22 cellular contexts compared by ENCODE assay signal in the genomic region with DNA sequence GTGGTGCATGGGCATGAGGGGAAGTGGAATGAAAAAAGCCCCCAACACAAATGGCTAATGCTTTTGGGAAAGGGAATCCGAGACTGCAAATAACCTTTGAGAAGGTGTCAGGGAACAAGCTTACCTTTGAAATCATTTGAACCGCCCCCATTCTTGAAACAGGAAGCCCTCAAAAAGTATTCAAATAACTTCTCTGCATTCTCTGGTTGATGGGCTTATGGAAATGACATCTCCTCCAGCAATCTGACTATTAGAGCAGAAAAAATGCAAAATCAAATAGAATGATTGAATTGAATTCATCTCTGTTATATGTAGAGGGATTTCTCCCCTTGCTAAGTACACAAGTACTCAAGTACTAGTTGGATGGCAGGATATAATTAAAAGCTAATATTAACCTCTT.
DNase-seq lines count a peak whose midpoint lies in the region; ATAC-seq and TF ChIP-seq lines count a peak whose summit lies in the region.
"Had no signal": no experiment of that assay in that cellular context is flagged by ENCODE, and none has a peak within 500 bp of the region (broad histone marks: within the 10 kb centered on the region; RNA-seq: fewer than 3 reads in every experiment).

No MANE protein-coding gene starts in this region.

- no peak overlapping the region for H4K91ac ChIP-seq in IMR-90 (ENCODE audit: insufficient read depth, low read depth, low read length)

- H3K18ac ChIP-seq in IMR-90 (ENCODE audit: low read depth, low read length) = no peak overlapping the region

- no peak overlapping the region for H3K4me3 Mint-ChIP-seq in stimulated activated naive CD8-positive, alpha-beta T cell treated with anti-CD3 and anti-CD28 coated beads, Interleukin-15, amount 100 ng/mL, for 72 hours
- H3K4me3 Mint-ChIP-seq: B cell; CD4-positive, CD25-positive, alpha-beta regulatory T cell; CD8-positive, alpha-beta T cell; HFFc6 had no signal

- no peaks in the 10 kb centered on the region for H3K4me1 Mint-ChIP-seq in stimulated activated naive CD8-positive, alpha-beta T cell treated with anti-CD3 and anti-CD28 coated beads, Interleukin-15, amount 100 ng/mL, for 72 hours
- H3K4me1 Mint-ChIP-seq: CD4-positive, CD25-positive, alpha-beta regulatory T cell had no signal

- no peak overlapping the region; the same call in 1 of the 2 replicates for H4K5ac ChIP-seq in IMR-90 (ENCODE audit: low read depth, low read length)

- dilution Hi-C loops in IMR-90 (cut with HindIII; ENCODE audit: low sequenced_read_pairs, unreplicated experiment) = no loop called here

- H3K4ac ChIP-seq in IMR-90 (ENCODE audit: low read depth, low read length) = no peak overlapping the region; the same call in 1 of the 2 replicates

- no peaks in the 10 kb centered on the region for H3K9me3 Mint-ChIP-seq in stimulated activated naive CD8-positive, alpha-beta T cell treated with anti-CD3 and anti-CD28 coated beads, Interleukin-15, amount 100 ng/mL, for 72 hours
- H3K9me3 Mint-ChIP-seq: CD4-positive, CD25-positive, alpha-beta regulatory T cell; CD8-positive, alpha-beta T cell; HFFc6 had no signal

- H3K9ac ChIP-seq in IMR-90 (ENCODE audit: low read depth, low read length) = no peak overlapping the region
- H3K9ac ChIP-seq: BLaER1 had no signal

- in situ Hi-C loops in IMR-90 (cut with MboI; ENCODE audit: low sequenced_read_pairs) = no loop called here

- no peaks in the 10 kb centered on the region for H3K79me1 ChIP-seq in IMR-90 (ENCODE audit: low read depth in 1 of 2, low read length in 2 of 2)

- peak overlapping the region; percentile 46; the same call in 1 of the 2 replicates for H2BK20ac ChIP-seq in IMR-90 (ENCODE audit: low read depth, low read length)

- H3K9me2 ChIP-seq in DOHH2 (replicated peaks; ENCODE audit: control insufficient read depth, low read length) = no peaks in the 10 kb centered on the region

- H3K4me1 ChIP-seq in DOHH2 (ENCODE audit: control insufficient read depth, low read length) (peaks cover 7% of the 10 kb centered on the region), IMR-90 (ENCODE audit: control insufficient read depth, insufficient read depth, low read length) (peaks cover 14% of the 10 kb centered on the region)
- H3K4me1 ChIP-seq: BLaER1, Caco-2, HAP-1 had no signal

- H3K9me3 ChIP-seq in DOHH2 (ENCODE audit: control insufficient read depth, insufficient read depth, low read length) = no peaks in the 10 kb centered on the region
- no peaks in the 10 kb centered on the region for H3K9me3 ChIP-seq in IMR-90 (ENCODE audit: control insufficient read depth, insufficient read depth, low read length)
- H3K9me3 ChIP-seq: BLaER1, Caco-2, HAP-1 had no signal

- WGBS in IMR-90 (ENCODE audit: extremely low coverage in 2 of 2, insufficient read length in 1 of 2), 2 experiments = no CpG with 5 or more reads among the region's 2 CpGs

- H2AFZ ChIP-seq in IMR-90 (replicated peaks; ENCODE audit: low read length, poor library complexity) = no peak overlapping the region

- CTCF ChIA-PET in IMR-90 (lab: Yijun Ruan, JAX) = interaction anchor here (1.0 to 1.1 kb wide), 2 partner anchors 15 to 24 kb away, joined by 3 read pairs; no protein-coding TSS in a partner anchor

- H3K27ac ChIP-seq in DOHH2 (ENCODE audit: low read depth, low read length) (no peak overlapping the region), IMR-90 (ENCODE audit: insufficient read depth, low read length) (no peak overlapping the region)
- H3K27ac ChIP-seq: 22Rv1, BLaER1, C4-2B had no signal

- intact Hi-C loops in IMR-90 (cut with micrococcal nuclease) = no loop called here

- no peak overlapping the region for H2BK15ac ChIP-seq in IMR-90 (ENCODE audit: low read depth, low read length)

- no peaks in the 10 kb centered on the region for H3K79me2 ChIP-seq in DOHH2 (ENCODE audit: control insufficient read depth, low read length)

- H3K36me3 ChIP-seq in DOHH2 (ENCODE audit: control insufficient read depth, low read length) (no peaks in the 10 kb centered on the region), IMR-90 (ENCODE audit: control insufficient read depth, insufficient read depth, low read length) (no peaks in the 10 kb centered on the region)
- H3K36me3 ChIP-seq: BLaER1, HAP-1 had no signal

- no peak overlapping the region for H3K27ac Mint-ChIP-seq in stimulated activated naive CD8-positive, alpha-beta T cell treated with anti-CD3 and anti-CD28 coated beads, Interleukin-15, amount 100 ng/mL, for 72 hours
- H3K27ac Mint-ChIP-seq: B cell; CD4-positive, CD25-positive, alpha-beta regulatory T cell; CD8-positive, alpha-beta T cell; HFFc6 had no signal

- no peak overlapping the region for H2AK5ac ChIP-seq in IMR-90 (ENCODE audit: low read depth, low read length)

- TF ChIP-seq POLR2A in IMR-90 (IDR thresholded peaks at IDR 0.05; ENCODE audit: low read depth, low read length) = no peak

- H3K23ac ChIP-seq in IMR-90 (ENCODE audit: low read depth, low read length) = no peak overlapping the region

- H3K27me3 Mint-ChIP-seq in stimulated activated naive CD8-positive, alpha-beta T cell treated with anti-CD3 and anti-CD28 coated beads, Interleukin-15, amount 100 ng/mL, for 72 hours = peaks cover 12% of the 10 kb centered on the region
- H3K27me3 Mint-ChIP-seq: B cell had no signal

- no peak overlapping the region for H3K14ac ChIP-seq in IMR-90 (replicated peaks; ENCODE audit: low read depth, low read length)

- no peak for TF ChIP-seq RAD21 in IMR-90 (IDR thresholded peaks at IDR 0.05; ENCODE audit: low read length)

- peaks cover 14% of the 10 kb centered on the region; the same call in 1 of the 2 replicates for H3K9me1 ChIP-seq in IMR-90 (ENCODE audit: insufficient read depth, low read length)

- H3K27me3 ChIP-seq in DOHH2 (ENCODE audit: control insufficient read depth, low read length) (no peaks in the 10 kb centered on the region), IMR-90 (ENCODE audit: control insufficient read depth, insufficient read depth, low read length) (no peaks in the 10 kb centered on the region)
- H3K27me3 ChIP-seq: BLaER1 had no signal

- ATAC-seq in IMR-90 (ENCODE audit: low read depth) (no peak), GM19452 (IDR thresholded peaks at IDR 0.05; ENCODE audit: unreplicated experiment) (no peak)
- ATAC-seq in stimulated activated naive CD8-positive, alpha-beta T cell treated with anti-CD3 and anti-CD28 coated beads, Interleukin-15, amount 100 ng/mL, for 72 hours = no peak
- ATAC-seq: CD8-positive, alpha-beta T cell; GM12878 had no signal

- POLR2A ChIA-PET in IMR-90 (lab: Charles Lee; ENCODE audit: unreplicated experiment) = interaction anchor here (0.9 kb wide), 1 partner anchor 8 kb away, joined by 3 read pairs; no protein-coding TSS in a partner anchor

- TF ChIP-seq CTCF in DOHH2 (IDR thresholded peaks at IDR 0.05; ENCODE audit: low read depth, low read length, poor library complexity, severe bottlenecking) (no peak), IMR-90 (conservative IDR thresholded peaks at IDR 0.05; ENCODE audit: low read depth, low read length) (no peak)

- no peak overlapping the region for H3K4me3 ChIP-seq in DOHH2 (ENCODE audit: low read length)
- no peak overlapping the region for H3K4me3 ChIP-seq in IMR-90 (ENCODE audit: insufficient read depth, low read depth, low read length)
- H3K4me3 ChIP-seq: BLaER1, GM12878, HAP-1 had no signal

- BruUV-seq in IMR-90 (replicated peaks; lab: Mats Ljungman, UMichigan) = no TSS peak

- DNase-seq in IMR-90 (no peak), NCI-H526 (lab: John Stamatoyannopoulos, UW) (peak; percentile 66 to 76), germinal center (ENCODE audit: low spot score) (peak; percentile 46)
- no peak for DNase-seq in stimulated activated CD4-positive, alpha-beta T cell treated with anti-CD3 and anti-CD28 coated beads, Interleukin-15, amount 100 ng/mL, for 24 hours
- DNase-seq in stimulated activated naive CD8-positive, alpha-beta T cell treated with anti-CD3 and anti-CD28 coated beads, Interleukin-15, amount 100 ng/mL, for 72 hours = no peak
- DNase-seq: Caco-2; CD4-positive, CD25-positive, alpha-beta regulatory T cell; CD8-positive, alpha-beta T cell; DMS153; DND-41; EL; GDM1; GOT3; HFFc6 had no signal

- H3K4me2 ChIP-seq in DOHH2 (ENCODE audit: low read length) (peak overlapping the region; percentile 13; the same call in 1 of the 2 replicates), IMR-90 (ENCODE audit: low read depth, low read length) (no peak overlapping the region)
- H3K4me2 ChIP-seq: BLaER1 had no signal

- H2BK5ac ChIP-seq in IMR-90 (ENCODE audit: low read depth, low read length, poor library complexity, severe bottlenecking) = no peak overlapping the region

- H3K56ac ChIP-seq in IMR-90 (ENCODE audit: extremely low read depth, insufficient read depth, low read length) = no peak overlapping the region

- no peaks in the 10 kb centered on the region for H3F3A ChIP-seq in DOHH2 (ENCODE audit: control insufficient read depth, insufficient read depth)

- H2AK9ac ChIP-seq in IMR-90 (replicated peaks; ENCODE audit: low read depth, low read length, poor library complexity) = no peak overlapping the region

- H4K20me1 ChIP-seq in DOHH2 (ENCODE audit: control insufficient read depth, insufficient read depth, low read depth, low read length) (no peaks in the 10 kb centered on the region), IMR-90 (ENCODE audit: insufficient read depth, low read length) (no peaks in the 10 kb centered on the region)
- H4K20me1 ChIP-seq: BLaER1 had no signal

- H4K8ac ChIP-seq in IMR-90 (ENCODE audit: low read depth in 2 of 2, low read length in 2 of 2) = no peak overlapping the region

- H2BK120ac ChIP-seq in IMR-90 (ENCODE audit: low read depth, low read length) = peak overlapping the region; percentile 58

TF ChIP-seq in IMR-90, 13 proteins besides CTCF, POLR2A, EP300 and RAD21 (continues in another document):
- no peak for TF ChIP-seq NFE2L2 (IDR thresholded peaks at IDR 0.05; ENCODE audit: low read depth, low read length)
- TF ChIP-seq, protein P1, sequence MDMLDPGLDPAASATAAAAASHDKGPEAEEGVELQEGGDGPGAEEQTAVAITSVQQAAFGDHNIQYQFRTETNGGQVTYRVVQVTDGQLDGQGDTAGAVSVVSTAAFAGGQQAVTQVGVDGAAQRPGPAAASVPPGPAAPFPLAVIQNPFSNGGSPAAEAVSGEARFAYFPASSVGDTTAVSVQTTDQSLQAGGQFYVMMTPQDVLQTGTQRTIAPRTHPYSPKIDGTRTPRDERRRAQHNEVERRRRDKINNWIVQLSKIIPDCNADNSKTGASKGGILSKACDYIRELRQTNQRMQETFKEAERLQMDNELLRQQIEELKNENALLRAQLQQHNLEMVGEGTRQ (IDR thresholded peaks at IDR 0.05; ENCODE audit: low read depth, low read length) = no peak
- TF ChIP-seq CEBPB (IDR thresholded peaks at IDR 0.05; ENCODE audit: low read depth, low read length) = no peak
- TF ChIP-seq MXI1 (IDR thresholded peaks at IDR 0.05; ENCODE audit: borderline replicate concordance, low read depth, low read length) = no peak
- no peak for TF ChIP-seq CHD1 (IDR thresholded peaks at IDR 0.05; ENCODE audit: low read depth, low read length)
- no peak for TF ChIP-seq MAFK (IDR thresholded peaks at IDR 0.05; ENCODE audit: low read depth, low read length)

Comparison
In these comparisons a context has a peak if more than half of its experiments do, and no peak if none do; other contexts are left out.
1. DNase-seq: peak in NCI-H526 (2 of 2) and germinal center (single experiment); none in IMR-90 (single experiment), stimulated activated CD4-positive, alpha-beta T cell treated with anti-CD3 and anti-CD28 coated beads, Interleukin-15, amount 100 ng/mL, for 24 hours (single experiment) and stimulated activated naive CD8-positive, alpha-beta T cell treated with anti-CD3 and anti-CD28 coated beads, Interleukin-15, amount 100 ng/mL, for 72 hours (0 of 2).